9 cellular contexts compared by ENCODE assay signal in the genomic region with DNA sequence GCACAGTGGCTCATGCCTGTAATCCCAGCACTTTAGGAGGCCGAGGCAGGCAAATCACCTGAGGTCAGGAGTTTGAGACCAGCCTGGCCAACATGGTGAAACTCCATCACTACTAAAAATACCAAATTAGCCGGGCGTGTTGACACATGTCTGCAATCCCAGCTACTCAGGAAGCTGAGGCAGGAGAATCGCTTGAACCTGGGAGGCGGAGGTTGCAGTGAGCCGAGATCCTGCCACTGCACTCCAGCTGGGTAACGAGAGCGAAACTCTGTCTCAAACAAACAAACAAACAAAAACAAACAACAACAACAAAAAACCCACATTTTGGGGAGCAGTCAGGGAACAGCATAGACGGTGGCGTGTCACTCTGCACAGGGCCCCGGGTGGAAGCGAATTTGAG. TPM values are rescaled to one million over a fixed set of nuclear protein-coding genes. Genes with fewer than 3 reads are reported as not detected.
DNase-seq lines count a peak whose midpoint lies in the region; FAIRE-seq and TF ChIP-seq lines count a peak whose summit lies in the region.
"Not testable (repeated sequence)": the region's sequence is repeated elsewhere in the genome, so short reads cannot be mapped to it uniquely, and the experiment has no call there.
"Had no signal": no experiment of that assay in that cellular context is flagged by ENCODE, and none has a peak within 500 bp of the region (broad histone marks: within the 10 kb centered on the region; RNA-seq: fewer than 3 reads in every experiment).

No MANE protein-coding gene starts in this region.

- not testable (repeated sequence) for H3K79me1 ChIP-seq in H1 (ENCODE audit: low read depth, low read length)

- H2AK5ac ChIP-seq in H1 (ENCODE audit: low read depth, low read length) = not testable (repeated sequence)

- TF ChIP-seq RAD21 in H1 (IDR thresholded peaks at IDR 0.05 in 1 of 2, conservative IDR thresholded peaks at IDR 0.05 in 1 of 2; ENCODE audit: low read depth in 2 of 2, low read length in 2 of 2) = not testable (repeated sequence)

- not testable (repeated sequence) for H3K23ac ChIP-seq in H1 (ENCODE audit: insufficient read length)

- TF ChIP-seq CTCF in H1 (IDR thresholded peaks at IDR 0.05; ENCODE audit: control extremely low read depth in 1 of 3, insufficient read depth in 1 of 3, low read depth in 1 of 3, low read length in 3 of 3); smooth muscle cell (IDR thresholded peaks at IDR 0.05; ENCODE audit: borderline replicate concordance, insufficient read depth, poor library complexity, severe bottlenecking): not testable (repeated sequence)

- peak overlapping the region; percentile 43 to 78 (median 66) for H3K4me2 ChIP-seq in BLaER1 treated with 17β-estradiol and CSF1 and Interleukin-3, amounts not matched to agents 10 nM and 100 nM
- H3K4me2 ChIP-seq in H1 (ENCODE audit: insufficient read depth in 1 of 2, low read depth in 2 of 2, low read length in 2 of 2); smooth muscle cell: not testable (repeated sequence)

- H2BK12ac ChIP-seq in H1 (ENCODE audit: low read depth, low read length) = not testable (repeated sequence)

- not testable (repeated sequence) for H3K56ac ChIP-seq in H1 (replicated peaks; ENCODE audit: insufficient read length, low read depth, low read length)

- not testable (repeated sequence) for H4K20me1 ChIP-seq in BLaER1 treated with 17β-estradiol and CSF1 and Interleukin-3, amounts not matched to agents 10 nM and 100 nM; H1 (replicated peaks in 1 of 2; ENCODE audit: control insufficient read depth in 1 of 2, insufficient read depth in 2 of 2, low read length in 2 of 2); smooth muscle cell (ENCODE audit: low read depth)

- H4K8ac ChIP-seq in H1 (ENCODE audit: extremely low read depth, insufficient read depth, low read length) = not testable (repeated sequence)

- peaks cover 17 to 56% (median 38%) of the 10 kb centered on the region in 10 experiments for H3K4me1 ChIP-seq in BLaER1 treated with 17β-estradiol and CSF1 and Interleukin-3, amounts not matched to agents 10 nM and 100 nM
- H3K4me1 ChIP-seq in H1 (replicated peaks in 1 of 4; ENCODE audit: control insufficient read depth in 3 of 4, insufficient read depth in 4 of 4, low read length in 3 of 4); smooth muscle cell (ENCODE audit: low read depth): not testable (repeated sequence)

- H3K4me3 ChIP-seq in BLaER1 treated with 17β-estradiol and CSF1 and Interleukin-3, amounts not matched to agents 10 nM and 100 nM; H1 (ENCODE audit: extremely low read depth in 1 of 4, insufficient read depth in 2 of 4, low read depth in 3 of 4, low read length in 4 of 4); smooth muscle cell: not testable (repeated sequence)

- POLR2A ChIA-PET in H1 (lab: Charles Lee; ENCODE audit: partially characterized antibody) = not testable (repeated sequence)

- peak; percentile 3 for DNase-seq in activated CD8-positive, alpha-beta memory T cell treated with anti-CD3 and anti-CD28 coated beads, Interleukin-2, amount 50 U/mL, for 48 hours
- DNase-seq in H1 (ENCODE audit: low read depth in 1 of 2, low spot score in 2 of 2); smooth muscle cell (lab: John Stamatoyannopoulos, UW; ENCODE audit: unreplicated experiment): not testable (repeated sequence)
- peak; percentile 14 for DNase-seq in islet precursor cell
- DNase-seq in mesenteric fat pad (ENCODE audit: low spot score) = peak; percentile 51

- H3K14ac ChIP-seq in H1 (ENCODE audit: insufficient read length) = not testable (repeated sequence)

- not testable (repeated sequence) for H2AFZ ChIP-seq in H1 (ENCODE audit: low read length); smooth muscle cell (ENCODE audit: low read depth)

- not testable (repeated sequence) for H2BK120ac ChIP-seq in H1 (replicated peaks; ENCODE audit: low read depth, low read length)

- not testable (repeated sequence) for H3K9ac ChIP-seq in BLaER1 treated with 17β-estradiol and CSF1 and Interleukin-3, amounts not matched to agents 10 nM and 100 nM; H1 (replicated peaks in 1 of 4; ENCODE audit: extremely low read depth in 1 of 4, low read depth in 3 of 4, low read length in 3 of 4); smooth muscle cell (ENCODE audit: low read depth)

- peaks cover 18 to 44% (median 29%) of the 10 kb centered on the region in 11 experiments for H3K9me3 ChIP-seq in BLaER1 treated with 17β-estradiol and CSF1 and Interleukin-3, amounts not matched to agents 10 nM and 100 nM (replicated peaks in 1 of 11)
- peaks cover 21 to 35% of the 10 kb centered on the region in 2 experiments for H3K9me3 ChIP-seq in H1 (ENCODE audit: insufficient read depth in 2 of 2, low read depth in 1 of 2, low read length in 1 of 2)
- H3K9me3 ChIP-seq in smooth muscle cell (replicated peaks; ENCODE audit: low read depth) = not testable (repeated sequence)

- TF ChIP-seq EP300 in H1 (IDR thresholded peaks at IDR 0.05; ENCODE audit: borderline replicate concordance in 1 of 2, low read depth in 2 of 2, low read length in 2 of 2) = not testable (repeated sequence)

- not testable (repeated sequence) for H2BK5ac ChIP-seq in H1 (ENCODE audit: low read depth, low read length)

- peak overlapping the region in 6 of 11 experiments; percentile 2 to 57 (median 21); a peak in 7 of 22 replicates for H3K27ac ChIP-seq in BLaER1 treated with 17β-estradiol and CSF1 and Interleukin-3, amounts not matched to agents 10 nM and 100 nM
- not testable (repeated sequence) for H3K27ac ChIP-seq in H1 (ENCODE audit: low read depth, low read length)
- peak overlapping the region; percentile 64 for H3K27ac ChIP-seq in smooth muscle cell (ENCODE audit: low read depth)

- CTCF ChIA-PET in H1 (lab: Charles Lee; ENCODE audit: partially characterized antibody) = interaction anchor here (11.6 kb wide), 1 partner anchor 13 kb away, joined by 133 read pairs; no protein-coding TSS in a partner anchor

- H2BK15ac ChIP-seq in H1 (ENCODE audit: low read length) = 0 out of 2 replicates have a peak overlapping the region, but pooled peaks have one; percentile 29

- not testable (repeated sequence) for H4K91ac ChIP-seq in H1 (replicated peaks; ENCODE audit: insufficient read length, low read length)

- H3K79me2 ChIP-seq in H1 (ENCODE audit: control insufficient read depth in 1 of 2, insufficient read depth in 2 of 2, low read length in 2 of 2); smooth muscle cell (ENCODE audit: low read depth): not testable (repeated sequence)

- H3K18ac ChIP-seq in H1 (ENCODE audit: extremely low read depth, low read length) = not testable (repeated sequence)

- H4K5ac ChIP-seq in H1 (ENCODE audit: insufficient read length, low read depth, low read length) = not testable (repeated sequence)

- H3F3A ChIP-seq in smooth muscle cell (ENCODE audit: low read depth) = not testable (repeated sequence)

- H3K23me2 ChIP-seq in H1 (ENCODE audit: low read depth, low read length) = not testable (repeated sequence)

- not testable (repeated sequence) for H3K4ac ChIP-seq in H1 (replicated peaks; ENCODE audit: insufficient read length, low read depth, low read length)

- H2BK20ac ChIP-seq in H1 (ENCODE audit: low read length) = not testable (repeated sequence)

- not testable (repeated sequence) for H3K27me3 ChIP-seq in BLaER1 treated with 17β-estradiol and CSF1 and Interleukin-3, amounts not matched to agents 10 nM and 100 nM; H1 (replicated peaks in 1 of 4; ENCODE audit: control insufficient read depth in 3 of 4, extremely low read depth in 1 of 4, insufficient read depth in 3 of 4, low read length in 3 of 4); smooth muscle cell (ENCODE audit: low read depth)

- not testable (repeated sequence) for TF ChIP-seq POLR2A in H1 (IDR thresholded peaks at IDR 0.05; ENCODE audit: control extremely low read depth in 1 of 2, low read depth in 2 of 2, low read length in 2 of 2)

- not testable (repeated sequence) for FAIRE-seq in H1 (lab: Jason Lieb, UNC)

- WGBS in H1 (ENCODE audit: extremely low coverage in 1 of 2, insufficient coverage in 1 of 2, insufficient read length in 1 of 2, insufficient replicate concordance in 2 of 2, low coverage in 1 of 2, low lambda C conversion rate in 2 of 2, missing lambda C conversion rate in 1 of 2), 2 experiments = 94% methylated on average over 12 of the region's 12 CpGs; no CpG with 5 or more reads in 1 of the 2 experiments
- 94% methylated on average over 12 of the region's 12 CpGs for WGBS in smooth muscle cell (ENCODE audit: low lambda C conversion rate)

- not testable (repeated sequence) for H3K36me3 ChIP-seq in BLaER1 treated with 17β-estradiol and CSF1 and Interleukin-3, amounts not matched to agents 10 nM and 100 nM; H1 (ENCODE audit: control insufficient read depth in 2 of 4, insufficient read depth in 4 of 4, low read length in 3 of 4); smooth muscle cell (ENCODE audit: low read depth)

RNA-seq across cellular contexts. Expression of a gene that starts 12.8 kb away (rescaled TPM):
- 131 and 141 TPM in 2 replicates for total RNA-seq in H1 (2021; fragmentation: NEBNext Ultra II Directional; extraction: Animal tissue kit (Norgen Biotek cat#: 25700))
- polyA plus RNA-seq in H1 (2011; rRNA removed) = 104 and 204 TPM in 2 replicates
- 80.0 TPM for polyA plus RNA-seq in H1 (2011; cell fraction: cytosol; rRNA removed)
- polyA plus RNA-seq in H1 (2011; cell fraction: nucleus; rRNA removed) = 206 TPM
- 74.0 to 91.4 TPM (median 80.3 TPM) in 4 replicates for polyA plus RNA-seq in H1 (2012, experiment 1 of 2)
- 31.1 TPM for polyA plus RNA-seq in H1 (2012, experiment 2 of 2)
- polyA plus RNA-seq in H1 (2013, experiment 1 of 2) = 208 TPM
- polyA plus RNA-seq in H1 (2013, experiment 2 of 2) = 187 TPM
- 68.1 and 71.5 TPM in 2 replicates for polyA minus RNA-seq in H1 (2011; rRNA and poly(A)+ RNA removed)
- polyA minus RNA-seq in H1 (2011; cell fraction: cytosol; rRNA and poly(A)+ RNA removed) = 54.3 TPM
- polyA minus RNA-seq in H1 (2011; cell fraction: nucleus; rRNA and poly(A)+ RNA removed) = 58.5 TPM
- 228 TPM for total RNA-seq in mesenteric fat pad
- 328 and 334 TPM in 2 replicates for total RNA-seq in smooth muscle cell
- polyA plus RNA-seq in smooth muscle cell = 253 and 333 TPM in 2 replicates
- total RNA-seq: CD4-positive, alpha-beta memory T cell had no signal
- polyA plus RNA-seq: CD14-positive monocyte; CD4-positive, CD25-positive, alpha-beta regulatory T cell had no signal
